In genomic region chr11:66818231-66818955, GRCh38 we compare ENCODE assay signal across 19 cellular contexts.
"Had no signal": no experiment of that assay in that cellular context is flagged by ENCODE, and none has a peak within 500 bp of the region (broad histone marks: within the 10 kb centered on the region; RNA-seq: fewer than 3 reads in every experiment).

No MANE protein-coding gene starts in this region.

- DNase-seq: activated CD4-positive, alpha-beta T cell treated with anti-CD3 and anti-CD28 coated beads, Interleukin-2, amount 10 ng/mL, durations not matched to agents 24 days and 14 days; activated CD4-positive, CD25-positive, alpha-beta regulatory T cell; activated CD8-positive, alpha-beta memory T cell treated with anti-CD3 and anti-CD28 coated beads, Interleukin-2, amount 50 U/mL, for 4 hours; activated CD8-positive, alpha-beta T cell treated with anti-CD3 and anti-CD28 coated beads, Interleukin-2, amount 10 ng/mL, durations not matched to agents 7 days and 5 days; activated gamma-delta T cell; activated T-cell treated with anti-CD3 and anti-CD28 coated beads, Interleukin-2, amount 50 U/mL, for 72 hours; amygdala; cortex of kidney; effector CD8-positive, alpha-beta T cell; foreskin keratinocyte; glutamatergic neuron; ovary; sigmoid colon; stimulated activated CD4-positive, alpha-beta T cell treated with anti-CD3 and anti-CD28 coated beads, Interleukin-12 subunit alpha, Interleukin-12 subunit beta, amount 100 ng/mL, for 4 hours; stimulated activated CD4-positive, alpha-beta T cell treated with anti-CD3 and anti-CD28 coated beads, Interleukin-2, amount 100 ng/mL, for 24 hours; thyroid gland had no signal

- H3K9me3 ChIP-seq: ovary, sigmoid colon, thyroid gland had no signal

- H3K4me1 Mint-ChIP-seq: neural crest cell had no signal

- H3K27ac ChIP-seq: foreskin keratinocyte, ovary, sigmoid colon, thyroid gland had no signal

- H3K4me3 Mint-ChIP-seq: activated CD4-positive, alpha-beta T cell treated with anti-CD3 and anti-CD28 coated beads, Interleukin-2, amount 10 ng/mL, durations not matched to agents 24 days and 14 days; activated CD8-positive, alpha-beta T cell treated with anti-CD3 and anti-CD28 coated beads, Interleukin-2, amount 10 ng/mL, durations not matched to agents 7 days and 5 days; activated naive CD8-positive, alpha-beta T cell; activated T-cell treated with anti-CD3 and anti-CD28 coated beads, Interleukin-2, amount 50 U/mL, for 72 hours; mesothelial cell of epicardium; neural crest cell had no signal

- H3K27me3 ChIP-seq: foreskin keratinocyte, ovary, sigmoid colon, thyroid gland had no signal

- H3K36me3 ChIP-seq: ovary, thyroid gland had no signal

- H3K9me3 Mint-ChIP-seq: activated CD4-positive, alpha-beta T cell treated with anti-CD3 and anti-CD28 coated beads, Interleukin-2, amount 10 ng/mL, durations not matched to agents 24 days and 14 days; activated T-cell treated with anti-CD3 and anti-CD28 coated beads, Interleukin-2, amount 50 U/mL, for 72 hours; mesothelial cell of epicardium; neural crest cell had no signal

- H3K4me1 ChIP-seq: sigmoid colon, thyroid gland had no signal

- H3K27ac Mint-ChIP-seq: activated CD4-positive, alpha-beta T cell treated with anti-CD3 and anti-CD28 coated beads, Interleukin-2, amount 10 ng/mL, durations not matched to agents 24 days and 14 days; activated CD8-positive, alpha-beta T cell treated with anti-CD3 and anti-CD28 coated beads, Interleukin-2, amount 10 ng/mL, durations not matched to agents 7 days and 5 days; activated naive CD8-positive, alpha-beta T cell; activated T-cell treated with anti-CD3 and anti-CD28 coated beads, Interleukin-2, amount 50 U/mL, for 72 hours; mesothelial cell of epicardium had no signal

- H3K27me3 Mint-ChIP-seq: activated CD4-positive, alpha-beta T cell treated with anti-CD3 and anti-CD28 coated beads, Interleukin-2, amount 10 ng/mL, durations not matched to agents 24 days and 14 days; activated naive CD8-positive, alpha-beta T cell had no signal

- H3K4me3 ChIP-seq: ovary, sigmoid colon, thyroid gland had no signal
